Comparison of ENCODE assay signal across 1 cellular context in genomic region chr5:175246242-175246891, GRCh38.
TF ChIP-seq lines count a peak whose summit lies in the region.

No MANE protein-coding gene starts in this region.

TF ChIP-seq in HCT116, 20 proteins besides CTCF, POLR2A, EP300 and RAD21 (continued from another document):
- TF ChIP-seq MAX (IDR thresholded peaks at IDR 0.05) (peak; percentile 80), SP1 (IDR thresholded peaks at IDR 0.05; ENCODE audit: low read depth) (peak; percentile 77)
